ENCODE assay signal across 12 cellular contexts in genomic region chr2:33785201-33786106, GRCh38.
DNase-seq lines count a peak whose midpoint lies in the region; ATAC-seq and TF ChIP-seq lines count a peak whose summit lies in the region.
"Had no signal": no experiment of that assay in that cellular context is flagged by ENCODE, and none has a peak within 500 bp of the region (broad histone marks: within the 10 kb centered on the region; RNA-seq: fewer than 3 reads in every experiment).

No MANE protein-coding gene starts in this region.

- no peak overlapping the region for H3K27ac ChIP-seq in gastrocnemius medialis
- H3K27ac ChIP-seq: C4-2B, tibial nerve had no signal

- POLR2A ChIA-PET in activated B cell treated with CpG ODN at 0.5 μM for 24 hours (lab: Charles Lee): no interaction called here

- in situ Hi-C loops in GM13976 (cut with MboI; ENCODE audit: low sequenced_read_pairs, unreplicated experiment): no loop called here
- in situ Hi-C loops in gastrocnemius medialis (cut with MboI; ENCODE audit: low sequenced_read_pairs in 4 of 4): no loop called here

- no peak overlapping the region for H3K4me3 Mint-ChIP-seq in activated B cell treated with CpG ODN at 0.5 μM for 24 hours
- no peak overlapping the region for H3K4me3 Mint-ChIP-seq in activated T-cell treated with anti-CD3 and anti-CD28 coated beads, Interleukin-2, amount 50 U/mL, for 4 hours
- H3K4me3 Mint-ChIP-seq: activated naive CD8-positive, alpha-beta T cell; T-helper 2 cell treated with Interferon-gamma antibody and Interleukin-4, amounts not matched to agents 5 μg/mL and 100 μg/mL, for 36 hours had no signal

- H3K27me3 ChIP-seq in gastrocnemius medialis: no peaks in the 10 kb centered on the region
- H3K27me3 ChIP-seq: tibial nerve had no signal

- no peak overlapping the region for H3K4me3 ChIP-seq in gastrocnemius medialis
- H3K4me3 ChIP-seq: tibial nerve had no signal

- ATAC-seq in GM21423 (IDR thresholded peaks at IDR 0.05; ENCODE audit: unreplicated experiment): peak; percentile 90
- ATAC-seq in HG03135 (IDR thresholded peaks at IDR 0.05; ENCODE audit: unreplicated experiment): peak; percentile 91
- ATAC-seq in activated B cell treated with CpG ODN at 0.5 μM for 24 hours (ENCODE audit: low read depth): peak; percentile 71
- no peak for ATAC-seq in gastrocnemius medialis
- ATAC-seq in activated T-cell treated with anti-CD3 and anti-CD28 coated beads, Interleukin-2, amount 50 U/mL, for 4 hours: no peak
- no peak for ATAC-seq in SK-N-SH treated with all-trans-retinoic acid at 6 μM for 48 hours

- peaks cover 0 to 4% of the 10 kb centered on the region in 2 donors for H3K4me1 ChIP-seq in gastrocnemius medialis
- H3K4me1 ChIP-seq: tibial nerve had no signal

- H3K4me1 Mint-ChIP-seq in activated B cell treated with CpG ODN at 0.5 μM for 24 hours: peaks cover 19% of the 10 kb centered on the region
- H3K4me1 Mint-ChIP-seq in activated T-cell treated with anti-CD3 and anti-CD28 coated beads, Interleukin-2, amount 50 U/mL, for 4 hours (ENCODE audit: low read depth): no peaks in the 10 kb centered on the region

- DNase-seq in GM13976 (ENCODE audit: low spot score) (peak; percentile 50), activated B cell treated with CpG ODN at 0.5 μM for 24 hours (no peak), gastrocnemius medialis (no peak), SK-N-DZ (ENCODE audit: low spot score) (no peak)
- no peak for DNase-seq in activated T-cell treated with anti-CD3 and anti-CD28 coated beads, Interleukin-2, amount 50 U/mL, for 4 hours

- intact Hi-C loops in activated B cell treated with CpG ODN at 0.5 μM for 24 hours (cut with micrococcal nuclease): no loop called here
- intact Hi-C loops in gastrocnemius medialis (cut with DNase I; ENCODE audit: low total_unique reads): no loop called here

- no peak for TF ChIP-seq POLR2A in gastrocnemius medialis (IDR thresholded peaks at IDR 0.05)

- H3K27ac Mint-ChIP-seq in activated B cell treated with CpG ODN at 0.5 μM for 24 hours: peak overlapping the region; percentile 21
- H3K27ac Mint-ChIP-seq: activated naive CD8-positive, alpha-beta T cell; T-helper 2 cell treated with Interferon-gamma antibody and Interleukin-4, amounts not matched to agents 5 μg/mL and 100 μg/mL, for 36 hours had no signal

- no peaks in the 10 kb centered on the region for H3K36me3 Mint-ChIP-seq in activated B cell treated with CpG ODN at 0.5 μM for 24 hours (ENCODE audit: low read depth)
- H3K36me3 Mint-ChIP-seq in activated T-cell treated with anti-CD3 and anti-CD28 coated beads, Interleukin-2, amount 50 U/mL, for 4 hours (ENCODE audit: insufficient read depth): no peaks in the 10 kb centered on the region
- H3K36me3 Mint-ChIP-seq: activated naive CD8-positive, alpha-beta T cell had no signal

- H3K9me3 ChIP-seq in gastrocnemius medialis: no peaks in the 10 kb centered on the region
- H3K9me3 ChIP-seq: tibial nerve had no signal

- no peak for TF ChIP-seq CTCF in GM13976 (IDR thresholded peaks at IDR 0.05; ENCODE audit: borderline replicate concordance, control extremely low read depth, extremely low read depth, insufficient read depth, missing control alignments)
- no peak for TF ChIP-seq CTCF in activated B cell treated with CpG ODN at 0.5 μM for 24 hours (IDR thresholded peaks at IDR 0.05)
- no peak for TF ChIP-seq CTCF in gastrocnemius medialis (IDR thresholded peaks at IDR 0.05 in 4 of 5, conservative IDR thresholded peaks at IDR 0.05 in 1 of 5)

- CTCF ChIA-PET in activated B cell treated with CpG ODN at 0.5 μM for 24 hours (lab: Charles Lee): no interaction called here

- H3K9me3 Mint-ChIP-seq in activated B cell treated with CpG ODN at 0.5 μM for 24 hours: no peaks in the 10 kb centered on the region
- no peaks in the 10 kb centered on the region for H3K9me3 Mint-ChIP-seq in activated T-cell treated with anti-CD3 and anti-CD28 coated beads, Interleukin-2, amount 50 U/mL, for 4 hours
- H3K9me3 Mint-ChIP-seq: T-helper 2 cell treated with Interferon-gamma antibody and Interleukin-4, amounts not matched to agents 5 μg/mL and 100 μg/mL, for 36 hours had no signal

- H3K36me3 ChIP-seq in gastrocnemius medialis: no peaks in the 10 kb centered on the region
- H3K36me3 ChIP-seq: tibial nerve had no signal

- no peaks in the 10 kb centered on the region for H3K27me3 Mint-ChIP-seq in activated B cell treated with CpG ODN at 0.5 μM for 24 hours
- no peaks in the 10 kb centered on the region for H3K27me3 Mint-ChIP-seq in activated T-cell treated with anti-CD3 and anti-CD28 coated beads, Interleukin-2, amount 50 U/mL, for 4 hours (ENCODE audit: low read depth)

TF ChIP-seq in SK-N-SH treated with all-trans-retinoic acid at 6 μM for 48 hours, 23 proteins besides CTCF, POLR2A, EP300 and RAD21 (continues in another document):
- TF ChIP-seq CREB5 (CRISPR knock-in tag; IDR thresholded peaks at IDR 0.05; ENCODE audit: low read depth) (no peak), TCF4 (CRISPR knock-in tag; IDR thresholded peaks at IDR 0.05; ENCODE audit: borderline replicate concordance) (no peak), ESRRG (CRISPR knock-in tag; IDR thresholded peaks at IDR 0.05) (no peak), ZFP30 (CRISPR knock-in tag; IDR thresholded peaks at IDR 0.05) (no peak), ARNTL (CRISPR knock-in tag; IDR thresholded peaks at IDR 0.05; ENCODE audit: borderline replicate concordance, low read depth) (no peak), ZFP3 (CRISPR knock-in tag; IDR thresholded peaks at IDR 0.05) (no peak), CSDC2 (CRISPR knock-in tag; IDR thresholded peaks at IDR 0.05) (no peak), CSRNP3 (CRISPR knock-in tag; IDR thresholded peaks at IDR 0.05) (no peak), ISL1 (CRISPR knock-in tag; IDR thresholded peaks at IDR 0.05) (no peak), PATZ1 (CRISPR knock-in tag; IDR thresholded peaks at IDR 0.05; ENCODE audit: borderline replicate concordance) (no peak), OSR1 (CRISPR knock-in tag; IDR thresholded peaks at IDR 0.05) (no peak), POU6F1 (CRISPR knock-in tag; IDR thresholded peaks at IDR 0.05; ENCODE audit: borderline replicate concordance, low read depth) (no peak), TOX (CRISPR knock-in tag; IDR thresholded peaks at IDR 0.05; ENCODE audit: borderline replicate concordance) (no peak)

Comparison
In these comparisons a context has a peak if more than half of its experiments do, and no peak if none do; other contexts are left out.
1. ATAC-seq: peak in GM21423 (single experiment), HG03135 (single experiment) and activated B cell treated with CpG ODN at 0.5 μM for 24 hours (single experiment); none in gastrocnemius medialis (0 of 2), activated T-cell treated with anti-CD3 and anti-CD28 coated beads, Interleukin-2, amount 50 U/mL, for 4 hours (0 of 2) and SK-N-SH treated with all-trans-retinoic acid at 6 μM for 48 hours (single experiment).